25 cellular contexts compared by ENCODE assay signal in the genomic region with DNA sequence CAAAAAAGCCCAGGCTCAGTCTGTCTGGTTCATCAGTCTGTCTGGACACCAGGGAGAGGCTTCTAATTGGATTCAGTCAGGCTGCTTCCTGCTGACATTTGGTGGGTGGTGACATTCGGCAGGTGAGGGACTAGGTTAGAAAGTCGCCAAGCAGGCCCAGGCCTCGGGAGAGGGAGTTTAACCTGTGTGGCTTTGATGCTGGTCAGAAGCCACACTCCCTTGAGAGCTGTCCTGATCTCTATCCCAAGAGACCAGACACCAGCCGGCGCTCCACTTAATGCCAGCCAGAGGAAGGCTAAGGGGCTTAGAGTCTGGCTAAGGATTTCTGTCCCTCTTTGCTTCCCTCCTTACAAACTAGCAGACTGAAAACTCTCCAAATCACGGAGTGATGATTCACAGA.
DNase-seq lines count a peak whose midpoint lies in the region; ATAC-seq, FAIRE-seq and TF ChIP-seq lines count a peak whose summit lies in the region.
"Had no signal": no experiment of that assay in that cellular context is flagged by ENCODE, and none has a peak within 500 bp of the region (broad histone marks: within the 10 kb centered on the region; RNA-seq: fewer than 3 reads in every experiment).

No MANE protein-coding gene starts in this region.

- H3K4me3 ChIP-seq in small intestine (ENCODE audit: low read depth in 1 of 2, low read length in 2 of 2), result no peak overlapping the region
- H3K4me3 ChIP-seq: A549, MG63, SJSA1 had no signal

- 31 to 34% (median 31%) methylated on average over 6 of the region's 6 CpGs for WGBS in small intestine, 3 donors

- H3K36me3 ChIP-seq in small intestine (ENCODE audit: control insufficient read depth in 2 of 2, insufficient read depth in 2 of 2, low read length in 2 of 2), result no peaks in the 10 kb centered on the region
- H3K36me3 ChIP-seq: MG63, SJSA1 had no signal

- DNase-seq in A172 (ENCODE audit: low spot score), result peak; percentile 11
- peak; percentile 49 for DNase-seq in D721Med (ENCODE audit: insufficient read length, low spot score)
- peak; percentile 96 for DNase-seq in NCI-H82 (lab: John Stamatoyannopoulos, UW)
- DNase-seq in islet precursor cell, result peak; percentile 75
- DNase-seq in stimulated activated CD4-positive, alpha-beta T cell treated with anti-CD3 and anti-CD28 coated beads, Interleukin-4, amount 100 ng/mL, for 24 hours, result no peak
- no peak for DNase-seq in left lobe of liver (ENCODE audit: low spot score)
- DNase-seq in anterior cingulate cortex (lab: John Stamatoyannopoulos, UW), result no peak
- DNase-seq in small intestine, result no peak
- DNase-seq: AML-193; C1 segment of cervical spinal cord; CD4-positive, alpha-beta memory T cell; COR-L47; DMS79 treated with DMSO at 0.1 percent for 48 hours; H7; IMR-90; KG1; MG63; NCI-H2029 treated with DMSO at 0.1 percent for 48 hours; NCI-H226; NCI-H510A; Right ventricle myocardium superior; RPMI8226 had no signal

- H3K27ac ChIP-seq in small intestine (ENCODE audit: low read depth in 1 of 2, low read length in 1 of 2), result no peak overlapping the region
- H3K27ac ChIP-seq: A549, SJSA1 had no signal

- H3K9me3 ChIP-seq in small intestine (ENCODE audit: control insufficient read depth, low read depth), result no peaks in the 10 kb centered on the region

- H3K27me3 ChIP-seq in small intestine (ENCODE audit: control insufficient read depth in 2 of 2, insufficient read depth in 2 of 2, low read length in 2 of 2), result no peaks in the 10 kb centered on the region
- H3K27me3 ChIP-seq: MG63 had no signal

- ATAC-seq in left lobe of liver, result no peak

- FAIRE-seq in D721Med (lab: Jason Lieb, UNC) (peak; percentile 72), small intestine (lab: Jason Lieb, UNC) (no peak)
- FAIRE-seq: A549, GM18507 had no signal

- no peak for TF ChIP-seq CTCF in D721Med (IDR thresholded peaks at IDR 0.05; ENCODE audit: insufficient read depth, missing control alignments)

- no peaks in the 10 kb centered on the region for H3K4me1 ChIP-seq in small intestine (ENCODE audit: control insufficient read depth in 2 of 2, insufficient read depth in 1 of 2, low read depth in 1 of 2, low read length in 1 of 2)
- H3K4me1 ChIP-seq: A549, SJSA1 had no signal

Comparison
In these comparisons a context has a peak if more than half of its experiments do, and no peak if none do; other contexts are left out.
1. DNase-seq: peak in A172 (single experiment), D721Med (single experiment), NCI-H82 (single experiment) and islet precursor cell (single experiment); none in stimulated activated CD4-positive, alpha-beta T cell treated with anti-CD3 and anti-CD28 coated beads, Interleukin-4, amount 100 ng/mL, for 24 hours (single experiment), left lobe of liver (single experiment), anterior cingulate cortex (0 of 58) and small intestine (single experiment).